ENCODE assay signal across 10 cellular contexts in genomic region chr5:135140805-135141204, GRCh38.
DNase-seq lines count a peak whose midpoint lies in the region; ATAC-seq and TF ChIP-seq lines count a peak whose summit lies in the region.
"Had no signal": no experiment of that assay in that cellular context is flagged by ENCODE, and none has a peak within 500 bp of the region (broad histone marks: within the 10 kb centered on the region; RNA-seq: fewer than 3 reads in every experiment).

No MANE protein-coding gene starts in this region.

- H3K9me2 ChIP-seq in GM23248 (ENCODE audit: insufficient read depth) = no peaks in the 10 kb centered on the region

- DNase-seq in GM23248 = peak; percentile 69
- DNase-seq in RPMI7951 (ENCODE audit: low read depth) = peak; percentile 91
- DNase-seq in foreskin keratinocyte = peak; percentile 85 to 95
- peak; percentile 13 for DNase-seq in smooth muscle cell (lab: John Stamatoyannopoulos, UW; ENCODE audit: unreplicated experiment)
- no peak for DNase-seq in HEK293T (ENCODE audit: extremely low spot score)
- no peak for DNase-seq in GM19240 (ENCODE audit: insufficient read length, low spot score)
- DNase-seq in iPS-NIHi11 (ENCODE audit: low spot score) = no peak
- no peak for DNase-seq in NCI-H1105 treated with DMSO at 0.1 percent for 48 hours (lab: John Stamatoyannopoulos, UW)
- DNase-seq: activated T-cell treated with anti-CD3 and anti-CD28 coated beads for 4 hours, occipital lobe had no signal

- H3K79me2 ChIP-seq in GM23248 (ENCODE audit: insufficient read depth) (no peaks in the 10 kb centered on the region), smooth muscle cell (ENCODE audit: low read depth) (no peaks in the 10 kb centered on the region)

- peaks cover 11% of the 10 kb centered on the region; the same call in 1 of the 2 replicates for H3F3A ChIP-seq in GM23248 (ENCODE audit: insufficient read depth)
- H3F3A ChIP-seq in smooth muscle cell (ENCODE audit: low read depth) = peaks cover 12% of the 10 kb centered on the region

- CTCF ChIA-PET in HEK293T (lab: Yijun Ruan, JAX) = no interaction called here

- in situ Hi-C loops in GM23248 (cut with MboI) = no loop called here

- H3K4me2 ChIP-seq in GM23248 (ENCODE audit: unreplicated experiment) (peak overlapping the region; percentile 49), smooth muscle cell (peak overlapping the region; percentile 49)

- POLR2A ChIA-PET in HEK293T (lab: Yijun Ruan, JAX) = no interaction called here

- WGBS in GM23248 (ENCODE audit: low coverage in 1 of 2, low lambda C conversion rate in 2 of 2, missing lambda C conversion rate in 2 of 2), 2 experiments = 71 to 78% methylated on average over 7 of the region's 7 CpGs
- 31% methylated on average over 7 of the region's 7 CpGs for WGBS in smooth muscle cell (ENCODE audit: low lambda C conversion rate)

- H3K9ac ChIP-seq in GM23248 (0 out of 2 replicates have a peak overlapping the region, but pooled peaks have one; percentile 5), smooth muscle cell (ENCODE audit: low read depth) (no peak overlapping the region)

- H3K27me3 ChIP-seq in GM23248 (replicated peaks; ENCODE audit: insufficient read depth) (no peaks in the 10 kb centered on the region; the same call in 1 of the 2 replicates), foreskin keratinocyte (no peaks in the 10 kb centered on the region), smooth muscle cell (ENCODE audit: low read depth) (no peaks in the 10 kb centered on the region)

- H3K27ac ChIP-seq in GM23248 = peak overlapping the region; percentile 44
- H3K27ac ChIP-seq in foreskin keratinocyte = peak overlapping the region; percentile 69
- peak overlapping the region; percentile 86 for H3K27ac ChIP-seq in smooth muscle cell (ENCODE audit: low read depth)

- H4K20me1 ChIP-seq in GM23248 (ENCODE audit: insufficient read depth) (no peaks in the 10 kb centered on the region), smooth muscle cell (ENCODE audit: low read depth) (no peaks in the 10 kb centered on the region)

- H3K4me3 ChIP-seq in GM23248 (no peak overlapping the region), smooth muscle cell (no peak overlapping the region)

- H2AFZ ChIP-seq in GM23248 (0 out of 2 replicates have a peak overlapping the region, but pooled peaks have one; percentile 42), smooth muscle cell (ENCODE audit: low read depth) (no peak overlapping the region)

- peak; percentile 93 for ATAC-seq in foreskin keratinocyte

- H3K36me3 ChIP-seq in GM23248 (ENCODE audit: low read depth) = no peaks in the 10 kb centered on the region
- no peaks in the 10 kb centered on the region for H3K36me3 ChIP-seq in smooth muscle cell (ENCODE audit: low read depth)

- TF ChIP-seq CTCF in foreskin keratinocyte (conservative IDR thresholded peaks at IDR 0.05) (no peak), smooth muscle cell (IDR thresholded peaks at IDR 0.05; ENCODE audit: borderline replicate concordance, insufficient read depth, poor library complexity, severe bottlenecking) (no peak)

- H3K4me1 ChIP-seq in GM23248 (ENCODE audit: insufficient read depth) (peaks cover 31% of the 10 kb centered on the region), foreskin keratinocyte (peaks cover 8% of the 10 kb centered on the region), smooth muscle cell (ENCODE audit: low read depth) (no peaks in the 10 kb centered on the region)

- H3K9me3 ChIP-seq in GM23248 (ENCODE audit: low read depth) (no peaks in the 10 kb centered on the region), smooth muscle cell (replicated peaks; ENCODE audit: low read depth) (no peaks in the 10 kb centered on the region)

TF ChIP-seq in HEK293T, 16 proteins besides CTCF, POLR2A, EP300 and RAD21:
- TF ChIP-seq ARNT (IDR thresholded peaks at IDR 0.05) (no peak), LEF1 (IDR thresholded peaks at IDR 0.05; ENCODE audit: borderline replicate concordance) (no peak), PKNOX1 (IDR thresholded peaks at IDR 0.05) (no peak), SP1 (IDR thresholded peaks at IDR 0.05) (no peak), L3MBTL2 (conservative IDR thresholded peaks at IDR 0.05) (no peak), FOXK2 (IDR thresholded peaks at IDR 0.05) (no peak), ELF4 (IDR thresholded peaks at IDR 0.05) (no peak), CTBP1 (IDR thresholded peaks at IDR 0.05; ENCODE audit: borderline replicate concordance) (no peak), NFRKB (IDR thresholded peaks at IDR 0.05) (no peak), FOXA1 (IDR thresholded peaks at IDR 0.05) (no peak), SUZ12 (IDR thresholded peaks at IDR 0.05) (no peak)
TF ChIP-seq in HEK293T: peak in this region for 0.

Comparison
In these comparisons a context has a peak if more than half of its experiments do, and no peak if none do; other contexts are left out.
1. DNase-seq: peak in GM23248 (single experiment), RPMI7951 (single experiment), foreskin keratinocyte (2 of 2) and smooth muscle cell (single experiment); none in HEK293T (single experiment), GM19240 (single experiment), iPS-NIHi11 (single experiment) and NCI-H1105 treated with DMSO at 0.1 percent for 48 hours (single experiment).
2. Peak in every context shown above with its lines, with median percentiles within 50 percentile points of each other: H3K27ac ChIP-seq.